ENCODE assay signal across 5 cellular contexts in genomic region chr16:88705076-88705684, GRCh38. TPM values are rescaled to one million over a fixed set of nuclear protein-coding genes. Genes with fewer than 3 reads are reported as not detected.
DNase-seq lines count a peak whose midpoint lies in the region; ATAC-seq and TF ChIP-seq lines count a peak whose summit lies in the region.

No MANE protein-coding gene starts in this region.

- peaks cover 4% of the 10 kb centered on the region for H4K20me1 ChIP-seq in Loucy (ENCODE audit: insufficient read depth, low read length, poor library complexity, severe bottlenecking)

- H3K4me3 ChIP-seq in Loucy (ENCODE audit: low read length, poor library complexity, severe bottlenecking), result peak overlapping the region; percentile 81
- peak overlapping the region; percentile 94 for H3K4me3 ChIP-seq in adipocyte (ENCODE audit: low read length)
- peak overlapping the region; percentile 88 for H3K4me3 ChIP-seq in mononuclear cell (ENCODE audit: low read length)

- H3K9me3 ChIP-seq in Loucy (ENCODE audit: insufficient read depth, low read depth, low read length) (no peaks in the 10 kb centered on the region), adipocyte (ENCODE audit: control insufficient read depth, low read length) (no peaks in the 10 kb centered on the region), mononuclear cell (ENCODE audit: low read depth, low read length) (no peaks in the 10 kb centered on the region)

- peak overlapping the region; percentile 97 for H3K4me2 ChIP-seq in Loucy (ENCODE audit: low read depth, low read length, poor library complexity, severe bottlenecking)

- ATAC-seq in HG02678 (IDR thresholded peaks at IDR 0.05; ENCODE audit: unreplicated experiment), result no peak
- ATAC-seq in GM19324 (IDR thresholded peaks at IDR 0.05; ENCODE audit: low FRiP score, unreplicated experiment), result no peak

- H3K79me2 ChIP-seq in Loucy (ENCODE audit: insufficient read depth, low read length), result peaks cover 44% of the 10 kb centered on the region

- no peak overlapping the region for H2AFZ ChIP-seq in Loucy (ENCODE audit: low read length)

- H3K9me2 ChIP-seq in Loucy (replicated peaks; ENCODE audit: low read depth, low read length), result no peaks in the 10 kb centered on the region

- no peaks in the 10 kb centered on the region for H3F3A ChIP-seq in Loucy (ENCODE audit: low read depth)

- DNase-seq in adipocyte (ENCODE audit: low read depth), result peak; percentile 38

- no peaks in the 10 kb centered on the region for H3K27me3 ChIP-seq in Loucy (ENCODE audit: insufficient read depth, low read length, poor library complexity, severe bottlenecking)
- H3K27me3 ChIP-seq in adipocyte (replicated peaks; ENCODE audit: control insufficient read depth, insufficient read depth, low read length), result no peaks in the 10 kb centered on the region
- no peaks in the 10 kb centered on the region for H3K27me3 ChIP-seq in mononuclear cell (ENCODE audit: insufficient read depth, low read length)

- H3K36me3 ChIP-seq in Loucy (ENCODE audit: insufficient read depth, low read length) (no peaks in the 10 kb centered on the region), adipocyte (ENCODE audit: control insufficient read depth, insufficient read depth, low read length, severe bottlenecking) (peaks cover 9% of the 10 kb centered on the region)

- H3K9ac ChIP-seq in Loucy (ENCODE audit: low read depth, low read length, poor library complexity, severe bottlenecking) (peak overlapping the region; percentile 68), adipocyte (ENCODE audit: low read length) (peak overlapping the region; percentile 93)

- H3K4me1 ChIP-seq in Loucy (ENCODE audit: insufficient read depth, low read length, poor library complexity, severe bottlenecking) (peaks cover 34% of the 10 kb centered on the region), adipocyte (ENCODE audit: control insufficient read depth, insufficient read depth, low read length) (peaks cover 21% of the 10 kb centered on the region), mononuclear cell (ENCODE audit: insufficient read depth, low read length) (peaks cover 63% of the 10 kb centered on the region)

- TF ChIP-seq CTCF in Loucy (conservative IDR thresholded peaks at IDR 0.05; ENCODE audit: low read length), result no peak

RNA-seq across cellular contexts. Expression of gene RNF166, which starts 1.0 kb away (rescaled TPM):
- total RNA-seq in mononuclear cell, result 130 TPM

RNA-seq across cellular contexts. Expression of gene CTU2, which starts 1.1 kb away (rescaled TPM):
- total RNA-seq in mononuclear cell, result 6.7 TPM

RNA-seq across cellular contexts. Expression of gene SNAI3, which starts 18.9 kb away (rescaled TPM):
- 6.0 TPM for total RNA-seq in mononuclear cell

RNA-seq across cellular contexts. Expression of gene MVD, which starts 42.3 kb away (rescaled TPM):
- total RNA-seq in mononuclear cell, result 18.8 TPM

RNA-seq across cellular contexts. Expression of gene CYBA, which starts 54.3 kb away (rescaled TPM):
- total RNA-seq in mononuclear cell, result 388 TPM
